ENCODE assay signal across 10 cellular contexts in the genomic region with DNA sequence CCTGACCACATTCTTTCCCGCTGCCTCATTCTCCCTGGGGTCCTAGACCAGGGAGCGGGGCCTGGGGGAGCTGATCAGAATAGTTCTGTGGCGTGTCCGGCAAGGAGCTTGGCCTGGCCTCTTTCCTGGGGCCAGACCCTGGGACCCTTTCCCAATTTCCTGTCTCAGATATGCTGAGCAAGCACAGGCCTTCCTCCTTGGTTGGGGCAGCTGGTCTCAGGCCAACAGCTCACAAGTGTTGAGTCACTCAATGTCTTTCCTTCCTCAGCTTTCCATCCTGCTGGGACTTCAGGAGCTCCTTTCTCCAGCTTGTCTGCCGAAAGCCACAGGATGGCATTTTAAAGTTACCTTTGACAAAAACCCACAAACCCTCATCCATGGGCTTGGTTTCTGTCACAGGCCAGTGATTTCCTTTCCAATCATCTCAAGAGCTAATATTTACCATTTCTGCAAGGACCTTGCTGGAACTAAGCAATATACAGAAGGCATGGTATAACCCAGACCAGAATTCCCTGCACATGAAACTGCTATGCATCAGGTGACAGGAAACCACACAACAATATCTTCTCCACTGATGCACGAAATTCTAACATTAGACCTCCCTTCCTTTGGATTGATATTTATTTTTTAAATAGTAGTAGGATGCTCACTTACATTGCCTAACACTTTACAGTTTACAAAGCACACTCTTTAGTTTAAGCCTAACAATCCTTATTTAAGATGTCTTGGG. TPM values are rescaled to one million over a fixed set of nuclear protein-coding genes. Genes with fewer than 3 reads are reported as not detected.
A peak's percentile ranks its signal among the peaks of the same experiment; 100 is the strongest.
DNase-seq lines count a peak whose midpoint lies in the region; FAIRE-seq and TF ChIP-seq lines count a peak whose summit lies in the region.
"Had no signal": no experiment of that assay in that cellular context is flagged by ENCODE, and none has a peak within 500 bp of the region (broad histone marks: within the 10 kb centered on the region; RNA-seq: fewer than 3 reads in every experiment).

No MANE protein-coding gene starts in this region.

- H3K27ac ChIP-seq in ACC112 (ENCODE audit: low read depth, low read length) (peak overlapping the region; percentile 90), endothelial cell of umbilical vein (ENCODE audit: insufficient read depth, low read depth, low read length) (peak overlapping the region; percentile 41)
- H3K27ac ChIP-seq: C4-2B had no signal

- no peaks in the 10 kb centered on the region for H3K9me1 ChIP-seq in endothelial cell of umbilical vein (replicated peaks; ENCODE audit: control insufficient read depth, extremely low read depth, insufficient read depth, low read length)

- H3K27me3 ChIP-seq in ACC112 (ENCODE audit: insufficient read depth, low read length) = no peaks in the 10 kb centered on the region
- H3K27me3 ChIP-seq in Loucy (ENCODE audit: insufficient read depth, low read length, poor library complexity, severe bottlenecking) = no peaks in the 10 kb centered on the region
- no peaks in the 10 kb centered on the region for H3K27me3 ChIP-seq in endothelial cell of umbilical vein (ENCODE audit: control insufficient read depth in 2 of 2, insufficient read depth in 2 of 2, low read length in 2 of 2)

- DNase-seq in endothelial cell of umbilical vein (ENCODE audit: low read depth, low spot score) (peak; percentile 64), inferior parietal cortex (ENCODE audit: extremely low spot score) (no peak), NCI-H128 (lab: John Stamatoyannopoulos, UW; ENCODE audit: unreplicated experiment) (no peak), NCI-H1930 (lab: John Stamatoyannopoulos, UW) (no peak), NCI-H2227 treated with DMSO at 0.1 percent for 48 hours (lab: John Stamatoyannopoulos, UW) (no peak)

- POLR2A ChIA-PET in endothelial cell of umbilical vein (lab: Charles Lee) = no interaction called here

- H3K27ac Mint-ChIP-seq in nephron = peak overlapping the region in 2 of 3 experiments; percentile 50 to 58
- H3K27ac Mint-ChIP-seq: activated naive CD8-positive, alpha-beta T cell had no signal

- peaks cover 6% of the 10 kb centered on the region for H3K36me3 Mint-ChIP-seq in nephron (ENCODE audit: low read depth)
- H3K36me3 Mint-ChIP-seq: activated naive CD8-positive, alpha-beta T cell had no signal

- H3K4me3 ChIP-seq in ACC112 (ENCODE audit: low read depth, low read length) (no peak overlapping the region), Loucy (ENCODE audit: low read length, poor library complexity, severe bottlenecking) (peak overlapping the region; percentile 22), endothelial cell of umbilical vein (replicated peaks in 1 of 3; ENCODE audit: insufficient read depth in 1 of 3, low read depth in 1 of 3, low read length in 3 of 3) (no peak overlapping the region)

- H3F3A ChIP-seq in Loucy (ENCODE audit: low read depth) = no peaks in the 10 kb centered on the region

- BruUV-seq in endothelial cell of umbilical vein (replicated peaks; lab: Mats Ljungman, UMichigan) = no TSS peak

- peaks cover 2% of the 10 kb centered on the region for H3K9me3 Mint-ChIP-seq in nephron

- no peak for TF ChIP-seq CTCF in Loucy (conservative IDR thresholded peaks at IDR 0.05; ENCODE audit: low read length)
- TF ChIP-seq CTCF in endothelial cell of umbilical vein (IDR thresholded peaks at IDR 0.05; ENCODE audit: extremely low read depth in 1 of 2, insufficient read depth in 1 of 2, low read depth in 1 of 2, low read length in 2 of 2) = no peak
- no peak for TF ChIP-seq CTCF in nephron (IDR thresholded peaks at IDR 0.05; ENCODE audit: unreplicated experiment in 3 of 3)

- peak; percentile 97 for FAIRE-seq in endothelial cell of umbilical vein (lab: Jason Lieb, UNC)

- intact Hi-C loops in endothelial cell of umbilical vein (cut with micrococcal nuclease) = loop anchor here (2.0 to 5.0 kb wide), 2 partner anchors 331 to 406 kb away; partner anchors contain the start of gene TAMM41

- H3K9ac ChIP-seq in Loucy (ENCODE audit: low read depth, low read length, poor library complexity, severe bottlenecking) = peak overlapping the region; percentile 42
- no peak overlapping the region for H3K9ac ChIP-seq in endothelial cell of umbilical vein (replicated peaks; ENCODE audit: extremely low read depth, insufficient read depth, low read length)

- dilution Hi-C loops in endothelial cell of umbilical vein (cut with MboI; ENCODE audit: extremely low pct_ligation_motif_present, low sequenced_read_pairs) = no loop called here

- TF ChIP-seq POLR2A in endothelial cell of umbilical vein (IDR thresholded peaks at IDR 0.05; ENCODE audit: low read depth, low read length) = no peak

- H3K4me2 ChIP-seq in Loucy (ENCODE audit: low read depth, low read length, poor library complexity, severe bottlenecking) (peak overlapping the region; percentile 48), endothelial cell of umbilical vein (ENCODE audit: insufficient read depth, low read length) (peak overlapping the region; percentile 63)

- no peaks in the 10 kb centered on the region for H3K4me1 Mint-ChIP-seq in nephron

- no peaks in the 10 kb centered on the region for H3K9me2 ChIP-seq in Loucy (replicated peaks; ENCODE audit: low read depth, low read length)

- H3K79me2 ChIP-seq in ACC112 (ENCODE audit: control insufficient read depth, insufficient read depth, low read length, unreplicated experiment) (no peaks in the 10 kb centered on the region), Loucy (ENCODE audit: insufficient read depth, low read length) (no peaks in the 10 kb centered on the region), endothelial cell of umbilical vein (ENCODE audit: control insufficient read depth, insufficient read depth, low read length) (no peaks in the 10 kb centered on the region)

- CTCF ChIA-PET in endothelial cell of umbilical vein (lab: Charles Lee) = interaction anchor here (0.8 to 6.9 kb wide), 13 partner anchors 10 to 301 kb away, joined by 3 to 175 read pairs (median 6); no protein-coding TSS in a partner anchor

- no peak overlapping the region for H3K4me3 Mint-ChIP-seq in nephron
- H3K4me3 Mint-ChIP-seq: activated naive CD8-positive, alpha-beta T cell had no signal

- H2AFZ ChIP-seq in ACC112 (ENCODE audit: low read length, unreplicated experiment) (no peak overlapping the region), Loucy (ENCODE audit: low read length) (0 out of 2 replicates have a peak overlapping the region, but pooled peaks have one; percentile 19), endothelial cell of umbilical vein (ENCODE audit: low read depth, low read length) (peak overlapping the region; percentile 52)

- H3K9me3 ChIP-seq in Loucy (ENCODE audit: insufficient read depth, low read depth, low read length) = no peaks in the 10 kb centered on the region
- H3K9me3 ChIP-seq in endothelial cell of umbilical vein (replicated peaks; ENCODE audit: control insufficient read depth, insufficient read depth, low read length) = no peaks in the 10 kb centered on the region

- H3K36me3 ChIP-seq in ACC112 (ENCODE audit: insufficient read depth, low read length) (no peaks in the 10 kb centered on the region), Loucy (ENCODE audit: insufficient read depth, low read length) (no peaks in the 10 kb centered on the region), endothelial cell of umbilical vein (ENCODE audit: control insufficient read depth in 2 of 2, extremely low read depth in 1 of 2, insufficient read depth in 2 of 2, low read length in 2 of 2) (no peaks in the 10 kb centered on the region)

- peaks cover 11% of the 10 kb centered on the region for H3K27me3 Mint-ChIP-seq in nephron (ENCODE audit: low read depth)

- peaks cover 57% of the 10 kb centered on the region for H3K4me1 ChIP-seq in ACC112 (ENCODE audit: control insufficient read depth, insufficient read depth, low read length, unreplicated experiment)
- H3K4me1 ChIP-seq in Loucy (ENCODE audit: insufficient read depth, low read length, poor library complexity, severe bottlenecking) = peaks cover 32% of the 10 kb centered on the region
- H3K4me1 ChIP-seq in endothelial cell of umbilical vein (ENCODE audit: control insufficient read depth, extremely low read depth, insufficient read depth, low read length) = peaks cover 32% of the 10 kb centered on the region

- no peaks in the 10 kb centered on the region for H4K20me1 ChIP-seq in Loucy (ENCODE audit: insufficient read depth, low read length, poor library complexity, severe bottlenecking)
- H4K20me1 ChIP-seq in endothelial cell of umbilical vein (replicated peaks; ENCODE audit: control insufficient read depth, extremely low read depth, insufficient read depth, low read length) = no peaks in the 10 kb centered on the region

TF ChIP-seq in endothelial cell of umbilical vein, 7 proteins besides CTCF, POLR2A, EP300 and RAD21:
- TF ChIP-seq POLR2AphosphoS5 (IDR thresholded peaks at IDR 0.05; ENCODE audit: insufficient read depth, low read depth, low read length) (peak; percentile 26), FOS (IDR thresholded peaks at IDR 0.05; ENCODE audit: borderline replicate concordance, insufficient read depth, low read length) (peak; percentile 69), MYC (IDR thresholded peaks at IDR 0.05; ENCODE audit: low read depth, low read length) (no peak), JUN (IDR thresholded peaks at IDR 0.05; ENCODE audit: borderline replicate concordance, insufficient read depth, insufficient read length, low read depth) (no peak), GATA2 (IDR thresholded peaks at IDR 0.05; ENCODE audit: insufficient read depth, insufficient read length, low read depth, low read length) (no peak)

RNA-seq across cellular contexts. Expression of gene TIMP4, which starts 19.5 kb away (rescaled TPM):
- 0.40 TPM in 1 of 2 replicates, not detected in the other for total RNA-seq in endothelial cell of umbilical vein
- polyA plus RNA-seq in endothelial cell of umbilical vein = 0.07 TPM in 1 of 2 replicates, not detected in the other
- 0.04 and 0.05 TPM in 2 replicates for polyA plus RNA-seq in endothelial cell of umbilical vein (2011; cell fraction: cytosol; rRNA removed)
- polyA plus RNA-seq in endothelial cell of umbilical vein (2011; cell fraction: nucleus; rRNA removed) = not detected in 2 replicates
- 0.09 TPM in 1 of 2 replicates, not detected in the other for polyA plus RNA-seq in endothelial cell of umbilical vein (2012)
- not detected in 2 replicates for polyA minus RNA-seq in endothelial cell of umbilical vein
- polyA minus RNA-seq in endothelial cell of umbilical vein (2011; cell fraction: cytosol; rRNA and poly(A)+ RNA removed) = 4.5 TPM
- not detected in 2 replicates for polyA minus RNA-seq in endothelial cell of umbilical vein (2011; cell fraction: nucleus; rRNA and poly(A)+ RNA removed)
